ENCODE assay signal across 8 cellular contexts in genomic region chr16:66880288-66881013, GRCh38. TPM values are rescaled to one million over a fixed set of nuclear protein-coding genes. Genes with fewer than 3 reads are reported as not detected.
DNase-seq lines count a peak whose midpoint lies in the region; ATAC-seq and TF ChIP-seq lines count a peak whose summit lies in the region.

PDP2 (plus strand) TSS chr16:66880515; CDS start chr16:66884285, 3,770 bp downstream.

- H3K27me3 Mint-ChIP-seq in GM23338 (ENCODE audit: insufficient read depth, low read depth, poor library complexity) (peaks cover 16% of the 10 kb centered on the region), natural killer cell (ENCODE audit: low read depth in 2 of 2) (no peaks in the 10 kb centered on the region)
- no peaks in the 10 kb centered on the region for H3K27me3 Mint-ChIP-seq in activated T-helper 2 cell treated with anti-CD3 and anti-CD28 coated beads, Interferon-gamma antibody, Interleukin-2, Interleukin-4, amounts not matched to agents 10 μg/mL and 5 μg/mL and 100 μg/mL, durations not matched to agents 14 hours and 24 hours and 36 hours (ENCODE audit: low read depth)

- no peaks in the 10 kb centered on the region for H3F3A ChIP-seq in GM23338 (replicated peaks; ENCODE audit: low read depth)

- TF ChIP-seq CTCF in GM23338 (conservative IDR thresholded peaks at IDR 0.05; ENCODE audit: low read depth in 2 of 2) (no peak), fibroblast of mammary gland (conservative IDR thresholded peaks at IDR 0.05; ENCODE audit: control insufficient read depth, insufficient read depth, low read depth, low read length) (no peak), natural killer cell (IDR thresholded peaks at IDR 0.05) (no peak)

- H3K4me3 ChIP-seq in GM23338 (peak within 1 kb of the TSS; percentile 96), fibroblast of mammary gland (ENCODE audit: control insufficient read depth, low read depth, low read length) (peak within 1 kb of the TSS; percentile 86)

- DNase-seq in EL (peak; percentile 96), GM23338 (ENCODE audit: low spot score) (peak; percentile 99), Kasumi-1 (lab: John Stamatoyannopoulos, UW) (peak; percentile 89), RPMI8226 (peak; percentile 99), fibroblast of mammary gland (ENCODE audit: low read depth) (peak; percentile 90), natural killer cell (peak; percentile 83)
- peak; percentile 91 for DNase-seq in activated T-helper 2 cell treated with anti-CD3 and anti-CD28 coated beads, Interferon-gamma antibody, Interleukin-2, Interleukin-4, amounts not matched to agents 10 μg/mL and 5 μg/mL and 100 μg/mL, durations not matched to agents 14 hours and 24 hours and 36 hours (ENCODE audit: low spot score)
- peak; percentile 78 to 91 (median 86) for DNase-seq in stimulated activated naive CD4-positive, alpha-beta T cell (lab: John Stamatoyannopoulos, UW)

- 0 out of 2 replicates have a peak, but pooled peaks cover 13% of the 10 kb centered on the region for H3K4me1 ChIP-seq in GM23338 (ENCODE audit: insufficient read depth)

- no peaks in the 10 kb centered on the region; the same call in 1 of the 3 replicates for H3K9me3 Mint-ChIP-seq in GM23338
- H3K9me3 Mint-ChIP-seq in activated T-helper 2 cell treated with anti-CD3 and anti-CD28 coated beads, Interferon-gamma antibody, Interleukin-2, Interleukin-4, amounts not matched to agents 10 μg/mL and 5 μg/mL and 100 μg/mL, durations not matched to agents 14 hours and 24 hours and 36 hours, result peaks cover 5% of the 10 kb centered on the region
- no peaks in the 10 kb centered on the region for H3K9me3 Mint-ChIP-seq in natural killer cell

- H4K20me1 ChIP-seq in GM23338 (replicated peaks; ENCODE audit: insufficient read depth), result peaks cover 21% of the 10 kb centered on the region; the same call in 1 of the 2 replicates

- H3K4me3 Mint-ChIP-seq in GM23338, result peak within 1 kb of the TSS; percentile 97
- H3K4me3 Mint-ChIP-seq in activated T-helper 2 cell treated with anti-CD3 and anti-CD28 coated beads, Interferon-gamma antibody, Interleukin-2, Interleukin-4, amounts not matched to agents 10 μg/mL and 5 μg/mL and 100 μg/mL, durations not matched to agents 14 hours and 24 hours and 36 hours (ENCODE audit: low read depth), result peak within 1 kb of the TSS; percentile 98
- peak within 1 kb of the TSS; percentile 99 for H3K4me3 Mint-ChIP-seq in natural killer cell

- H3K27me3 ChIP-seq in GM23338 (ENCODE audit: insufficient read depth), result peaks cover 7% of the 10 kb centered on the region; the same call in 1 of the 2 replicates

- H3K4me1 Mint-ChIP-seq in GM23338, result peaks cover 8% of the 10 kb centered on the region
- H3K4me1 Mint-ChIP-seq in activated T-helper 2 cell treated with anti-CD3 and anti-CD28 coated beads, Interferon-gamma antibody, Interleukin-2, Interleukin-4, amounts not matched to agents 10 μg/mL and 5 μg/mL and 100 μg/mL, durations not matched to agents 14 hours and 24 hours and 36 hours (ENCODE audit: low read depth), result peaks cover 37% of the 10 kb centered on the region
- peaks cover 30 to 35% of the 10 kb centered on the region in 2 donors for H3K4me1 Mint-ChIP-seq in natural killer cell

- H3K27ac ChIP-seq in GM23338 (ENCODE audit: low read depth), result no peak within 1 kb of the TSS

- H3K27ac Mint-ChIP-seq in GM23338 (peak within 1 kb of the TSS; percentile 94), natural killer cell (peak within 1 kb of the TSS; percentile 89 to 90)
- peak within 1 kb of the TSS; percentile 99 for H3K27ac Mint-ChIP-seq in activated T-helper 2 cell treated with anti-CD3 and anti-CD28 coated beads, Interferon-gamma antibody, Interleukin-2, Interleukin-4, amounts not matched to agents 10 μg/mL and 5 μg/mL and 100 μg/mL, durations not matched to agents 14 hours and 24 hours and 36 hours

- H2AFZ ChIP-seq in GM23338, result peak within 1 kb of the TSS; percentile 98

- H3K4me2 ChIP-seq in GM23338, result peak within 1 kb of the TSS; percentile 93

- H3K9me2 ChIP-seq in GM23338 (ENCODE audit: insufficient read depth), result no peaks in the 10 kb centered on the region

- peak; percentile 98 for ATAC-seq in GM23338
- peak; percentile 94 to 97 (median 96) for ATAC-seq in natural killer cell

- peaks cover 30% of the 10 kb centered on the region for H3K79me2 ChIP-seq in GM23338 (replicated peaks; ENCODE audit: insufficient read depth)

- intact Hi-C loops in activated T-helper 2 cell treated with anti-CD3 and anti-CD28 coated beads, Interferon-gamma antibody, Interleukin-2, Interleukin-4, amounts not matched to agents 10 μg/mL and 5 μg/mL and 100 μg/mL, durations not matched to agents 14 hours and 24 hours and 36 hours (cut with micrococcal nuclease), result loop anchor here (5.0 kb wide), 1 partner anchor 47 kb away; the partner anchor contains the start of gene RRAD
- intact Hi-C loops in natural killer cell (cut with micrococcal nuclease), result no loop called here

- peaks cover 14% of the 10 kb centered on the region for H3K36me3 Mint-ChIP-seq in GM23338 (ENCODE audit: low read depth)
- peaks cover 17% of the 10 kb centered on the region for H3K36me3 Mint-ChIP-seq in activated T-helper 2 cell treated with anti-CD3 and anti-CD28 coated beads, Interferon-gamma antibody, Interleukin-2, Interleukin-4, amounts not matched to agents 10 μg/mL and 5 μg/mL and 100 μg/mL, durations not matched to agents 14 hours and 24 hours and 36 hours (ENCODE audit: low read depth)
- no peaks in the 10 kb centered on the region for H3K36me3 Mint-ChIP-seq in natural killer cell

- peaks cover 6% of the 10 kb centered on the region; the same call in 1 of the 2 replicates for H3K36me3 ChIP-seq in GM23338 (ENCODE audit: insufficient read depth)

TF ChIP-seq in GM23338, 12 proteins besides CTCF, POLR2A, EP300 and RAD21:
- TF ChIP-seq CREB1 (CRISPR knock-in tag; IDR thresholded peaks at IDR 0.05; ENCODE audit: low read depth), result peak; percentile 46
- TF ChIP-seq EZH2phosphoT487 (IDR thresholded peaks at IDR 0.05; ENCODE audit: unreplicated experiment), result no peak
- TF ChIP-seq ETS1 (IDR thresholded peaks at IDR 0.05), result peak; percentile 60; the same call in 1 of the 2 replicates
- peak; percentile 95 for TF ChIP-seq POLR2AphosphoS5 (IDR thresholded peaks at IDR 0.05; ENCODE audit: low read depth)

RNA-seq across cellular contexts. Expression of gene PDP2, which starts in this region (rescaled TPM):
- total RNA-seq in GM23338 (2014; rRNA removed; shearing (Covaris generic)), result 23.2 and 37.9 TPM in 2 replicates
- polyA plus RNA-seq in GM23338 (2016; fragmentation: Nextera tagmentation; extraction: Ambion mirVana), result 8.2 and 9.0 TPM in 2 replicates
- 40.6 and 40.7 TPM in 2 replicates for total RNA-seq in activated T-helper 2 cell treated with anti-CD3 and anti-CD28 coated beads, Interferon-gamma antibody, Interleukin-2, Interleukin-4, amounts not matched to agents 10 μg/mL and 5 μg/mL and 100 μg/mL, durations not matched to agents 14 hours and 24 hours and 36 hours
- total RNA-seq in natural killer cell, result 10 to 100 TPM; 10.2 to 16.5 (median 11.0) TPM
